Comparison of ENCODE assay signal across 19 cellular contexts in genomic region chr5:168820776-168821302, GRCh38.
"Had no signal": no experiment of that assay in that cellular context is flagged by ENCODE, and none has a peak within 500 bp of the region (broad histone marks: within the 10 kb centered on the region; RNA-seq: fewer than 3 reads in every experiment).

No MANE protein-coding gene starts in this region.

- H3K4me1 Mint-ChIP-seq: activated B cell treated with CpG ODN at 0.5 μM for 24 hours; stimulated activated naive B cell treated with anti-CD40 and anti-IgM and Interleukin-4, amounts not matched to agents 10 μg/mL and 1 μg/mL and 100 μg/mL, for 72 hours had no signal

- DNase-seq: activated B cell treated with CpG ODN at 0.5 μM for 24 hours; activated CD8-positive, alpha-beta memory T cell treated with anti-CD3 and anti-CD28 coated beads for 24 hours; activated CD8-positive, alpha-beta memory T cell treated with anti-CD3 and anti-CD28 coated beads, Interleukin-2, amount 50 U/mL, for 48 hours; activated gamma-delta T cell treated with Interleukin-2 at 50 U/mL for 16 hours; cerebellar nuclear complex; cortex of kidney; effector CD4-positive, alpha-beta T cell; gastrocnemius medialis; heart left ventricle; left lung; sigmoid colon; spleen; stimulated activated CD4-positive, alpha-beta T cell treated with anti-CD3 and anti-CD28 coated beads, Interleukin-4, amount 100 ng/mL, for 4 hours; stimulated activated naive B cell treated with anti-CD40 and anti-IgM and Interleukin-4, amounts not matched to agents 10 μg/mL and 1 μg/mL and 100 μg/mL, for 72 hours; upper lobe of right lung had no signal

- H3K27ac Mint-ChIP-seq: activated B cell treated with CpG ODN at 0.5 μM for 24 hours; activated naive CD8-positive, alpha-beta T cell; stimulated activated naive B cell treated with anti-CD40 and anti-IgM and Interleukin-4, amounts not matched to agents 10 μg/mL and 1 μg/mL and 100 μg/mL, for 72 hours had no signal

- H3K4me1 ChIP-seq: gastrocnemius medialis, left lung, sigmoid colon, upper lobe of right lung had no signal

- H3K9me3 Mint-ChIP-seq: activated B cell treated with CpG ODN at 0.5 μM for 24 hours, nephron had no signal

- H3K36me3 Mint-ChIP-seq: activated naive CD8-positive, alpha-beta T cell; stimulated activated naive B cell treated with anti-CD40 and anti-IgM and Interleukin-4, amounts not matched to agents 10 μg/mL and 1 μg/mL and 100 μg/mL, for 72 hours had no signal

- ATAC-seq: esophagus mucosa; gastrocnemius medialis; heart left ventricle; left lung; stimulated activated naive B cell treated with anti-CD40 and anti-IgM and Interleukin-4, amounts not matched to agents 10 μg/mL and 1 μg/mL and 100 μg/mL, for 72 hours; upper lobe of right lung had no signal

- FAIRE-seq: bronchial epithelial cell had no signal

- H3K4me3 Mint-ChIP-seq: activated B cell treated with CpG ODN at 0.5 μM for 24 hours; activated naive CD8-positive, alpha-beta T cell; nephron; stimulated activated naive B cell treated with anti-CD40 and anti-IgM and Interleukin-4, amounts not matched to agents 10 μg/mL and 1 μg/mL and 100 μg/mL, for 72 hours had no signal

- H3K4me3 ChIP-seq: gastrocnemius medialis, heart left ventricle, left lung, sigmoid colon, spleen, upper lobe of right lung had no signal

- H3K27ac ChIP-seq: gastrocnemius medialis, heart left ventricle, left lung, sigmoid colon, spleen, upper lobe of right lung had no signal

- H3K27me3 Mint-ChIP-seq: activated naive CD8-positive, alpha-beta T cell had no signal

- H3K9me3 ChIP-seq: gastrocnemius medialis, heart left ventricle, left lung, sigmoid colon, spleen, upper lobe of right lung had no signal

- H3K27me3 ChIP-seq: gastrocnemius medialis, heart left ventricle, sigmoid colon had no signal

- H3K36me3 ChIP-seq: gastrocnemius medialis, heart left ventricle, left lung, spleen, upper lobe of right lung had no signal
